ENCODE assay signal across 8 cellular contexts in genomic region chr1:163071381-163072255, GRCh38.
DNase-seq lines count a peak whose midpoint lies in the region; ATAC-seq and TF ChIP-seq lines count a peak whose summit lies in the region.

No MANE protein-coding gene starts in this region.

- intact Hi-C loops in posterior cingulate gyrus (cut with DNase I) = loop anchor here (2.0 to 5.0 kb wide), 2 partner anchors 103 to 246 kb away; no protein-coding TSS in a partner anchor

- DNase-seq in AG08395 (ENCODE audit: low spot score) (peak; percentile 76), GM13977 (ENCODE audit: low spot score) (peak; percentile 31), NCI-H774 (lab: John Stamatoyannopoulos, UW) (peak; percentile 78), fibroblast of the conjunctiva (ENCODE audit: low read depth) (peak; percentile 76), posterior cingulate gyrus (peak in 8 of 10 donors; percentile 25 to 91 (median 60))
- DNase-seq in activated CD8-positive, alpha-beta memory T cell treated with anti-CD3 and anti-CD28 coated beads, Interleukin-2, amount 50 U/mL, for 48 hours = peak; percentile 54

- TF ChIP-seq CTCF in GM13977 (IDR thresholded peaks at IDR 0.05; ENCODE audit: extremely low read depth, insufficient read depth, missing control alignments) = peak; percentile 72

- in situ Hi-C loops in GM13977 (cut with MboI; ENCODE audit: low pct_unique_long_range_greater_than_20kb, low sequenced_read_pairs, unreplicated experiment) = loop anchor here (25.0 kb wide), 1 partner anchor 241 kb away; the partner anchor contains the start of gene NUF2

- ATAC-seq in HG03175 (IDR thresholded peaks at IDR 0.05; ENCODE audit: unreplicated experiment) = peak; percentile 71
- no peak for ATAC-seq in HG03095 (IDR thresholded peaks at IDR 0.05; ENCODE audit: unreplicated experiment)
